8 cellular contexts compared by ENCODE assay signal in the genomic region with DNA sequence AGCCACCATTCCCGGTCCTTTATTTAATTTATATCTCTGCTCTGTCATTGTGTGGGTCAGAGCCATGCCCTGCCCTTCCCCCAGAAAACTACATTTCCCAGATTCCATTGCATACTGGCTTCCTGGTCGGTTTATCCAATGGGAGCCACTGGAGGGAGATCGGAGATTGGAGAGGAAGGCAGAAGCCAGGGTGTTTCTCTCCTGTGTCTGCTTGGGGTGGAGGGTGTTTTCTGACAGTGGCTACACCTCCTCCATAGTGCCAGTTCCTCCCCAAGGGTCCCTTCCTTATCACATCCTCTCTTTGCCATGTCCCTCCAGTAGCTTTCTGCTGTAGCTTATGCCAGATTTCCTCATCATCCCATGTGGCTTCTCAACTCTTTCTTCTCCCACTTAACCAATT. TPM values are rescaled to one million over a fixed set of nuclear protein-coding genes. Genes with fewer than 3 reads are reported as not detected.
DNase-seq lines count a peak whose midpoint lies in the region; ATAC-seq and TF ChIP-seq lines count a peak whose summit lies in the region.

No MANE protein-coding gene starts in this region.

- H3K4me3 Mint-ChIP-seq in CD8-positive, alpha-beta T cell: no peak overlapping the region

- H3K4me1 ChIP-seq in adrenal gland (replicated peaks in 1 of 2) (peaks cover 5 to 13% of the 10 kb centered on the region in 2 donors), gastrocnemius medialis (peaks cover 0 to 4% of the 10 kb centered on the region in 2 donors)
- peaks cover 15% of the 10 kb centered on the region for H3K4me1 ChIP-seq in CD8-positive, alpha-beta T cell (ENCODE audit: insufficient read depth, low read length)

- peaks cover 8% of the 10 kb centered on the region for H3K4me1 Mint-ChIP-seq in CD8-positive, alpha-beta T cell (ENCODE audit: low read depth)

- WGBS in adrenal gland, 4 donors: 5 to 18% (median 13%) methylated on average over 3 of the region's 3 CpGs

- POLR2A ChIA-PET in CD8-positive, alpha-beta T cell (lab: Charles Lee): no interaction called here

- peaks cover 34% of the 10 kb centered on the region for H3K27me3 Mint-ChIP-seq in CD8-positive, alpha-beta T cell (ENCODE audit: low read depth)

- H3K4me3 ChIP-seq in adrenal gland: no peak overlapping the region
- H3K4me3 ChIP-seq in CD8-positive, alpha-beta T cell (ENCODE audit: low read depth, low read length): no peak overlapping the region
- no peak overlapping the region for H3K4me3 ChIP-seq in gastrocnemius medialis

- no peaks in the 10 kb centered on the region for H3K9me3 Mint-ChIP-seq in CD8-positive, alpha-beta T cell

- no peak for TF ChIP-seq CTCF in adrenal gland (IDR thresholded peaks at IDR 0.05)
- TF ChIP-seq CTCF in CD8-positive, alpha-beta T cell (IDR thresholded peaks at IDR 0.05): no peak
- no peak for TF ChIP-seq CTCF in gastrocnemius medialis (IDR thresholded peaks at IDR 0.05 in 4 of 5, conservative IDR thresholded peaks at IDR 0.05 in 1 of 5)

- no peak overlapping the region for H3K27ac Mint-ChIP-seq in CD8-positive, alpha-beta T cell

- H3K27ac ChIP-seq in adrenal gland (no peak overlapping the region), gastrocnemius medialis (no peak overlapping the region)
- H3K27ac ChIP-seq in CD8-positive, alpha-beta T cell (ENCODE audit: low read depth, low read length): no peak overlapping the region

- TF ChIP-seq POLR2A in adrenal gland (IDR thresholded peaks at IDR 0.05): no peak
- TF ChIP-seq POLR2A in gastrocnemius medialis (IDR thresholded peaks at IDR 0.05): no peak

- ATAC-seq in CD8-positive, alpha-beta T cell: no peak
- ATAC-seq in gastrocnemius medialis (no peak), GM19395 (IDR thresholded peaks at IDR 0.05; ENCODE audit: unreplicated experiment) (no peak)

- in situ Hi-C loops in gastrocnemius medialis (cut with MboI; ENCODE audit: low sequenced_read_pairs in 4 of 4): no loop called here

- H3K36me3 ChIP-seq in adrenal gland (replicated peaks in 1 of 2) (no peaks in the 10 kb centered on the region), gastrocnemius medialis (no peaks in the 10 kb centered on the region)
- H3K36me3 ChIP-seq in CD8-positive, alpha-beta T cell (ENCODE audit: insufficient read depth, low read length): no peaks in the 10 kb centered on the region

- DNase-seq in GM04503 (ENCODE audit: low read depth): peak; percentile 21
- peak; percentile 49 for DNase-seq in NCI-H2171 treated with DMSO at 0.1 percent for 48 hours (lab: John Stamatoyannopoulos, UW)
- DNase-seq in adrenal gland: peak in 6 of 7 donors; percentile 25 to 59 (median 46)
- peak; percentile 33 for DNase-seq in kidney tubule cell (ENCODE audit: low spot score)
- DNase-seq in CD8-positive, alpha-beta T cell: no peak
- DNase-seq in gastrocnemius medialis: no peak
- DNase-seq in stimulated activated naive CD4-positive, alpha-beta T cell (lab: John Stamatoyannopoulos, UW): no peak

- no peaks in the 10 kb centered on the region for H3K9me3 ChIP-seq in adrenal gland (replicated peaks in 1 of 3)
- no peaks in the 10 kb centered on the region for H3K9me3 ChIP-seq in CD8-positive, alpha-beta T cell (ENCODE audit: low read length)
- H3K9me3 ChIP-seq in gastrocnemius medialis: no peaks in the 10 kb centered on the region

- intact Hi-C loops in adrenal gland (cut with DNase I) (no loop called here), gastrocnemius medialis (cut with DNase I; ENCODE audit: low total_unique reads) (no loop called here)
- intact Hi-C loops in CD8-positive, alpha-beta T cell (cut with DNase I, micrococcal nuclease): loop anchor here in 1 of 2 experiments (5.0 kb wide), 1 partner anchor 780 kb away; no protein-coding TSS in a partner anchor

- H3K27me3 ChIP-seq in adrenal gland (no peaks in the 10 kb centered on the region), gastrocnemius medialis (peaks cover 16 to 21% (median 19%) of the 10 kb centered on the region in 3 donors)
- H3K27me3 ChIP-seq in CD8-positive, alpha-beta T cell (ENCODE audit: insufficient read depth, low read length): no peaks in the 10 kb centered on the region

- no peaks in the 10 kb centered on the region for H3K36me3 Mint-ChIP-seq in CD8-positive, alpha-beta T cell

- CTCF ChIA-PET in CD8-positive, alpha-beta T cell (lab: Charles Lee): interaction anchor here (0.7 kb wide), 1 partner anchor 17 kb away, joined by 5 read pairs; no protein-coding TSS in a partner anchor

RNA-seq across cellular contexts. Expression of gene OLFM2, which starts 19.0 kb away (rescaled TPM):
- total RNA-seq in adrenal gland (10 to 100 TPM; 36.5 to 76.2 (median 52.3) TPM), gastrocnemius medialis (under 1 TPM in 2 of 4 donors, not detected in 2; 0.25 to 0.78 TPM)
- polyA plus RNA-seq in adrenal gland: 10 to 100 TPM; 35.1 to 57.4 (median 51.4) TPM
- total RNA-seq in CD8-positive, alpha-beta T cell: 1 to 10 TPM; 2.4 to 3.0 TPM

Comparison
In these comparisons a context has a peak if more than half of its experiments do, and no peak if none do; other contexts are left out.
1. DNase-seq: peak in GM04503 (single experiment), NCI-H2171 treated with DMSO at 0.1 percent for 48 hours (single experiment), adrenal gland (6 of 7) and kidney tubule cell (single experiment); none in CD8-positive, alpha-beta T cell (0 of 7), gastrocnemius medialis (0 of 2) and stimulated activated naive CD4-positive, alpha-beta T cell (0 of 6).
2. RNA of gene OLFM2, which starts 19.0 kb away (total RNA-seq): 36.5 to 76.2 TPM in adrenal gland; 2.4 to 3.0 TPM in CD8-positive, alpha-beta T cell and 0.25 to 0.78 TPM in gastrocnemius medialis; every median in the first group is over 4 times any median in the second.